ENCODE assay signal across 17 cellular contexts in the genomic region with DNA sequence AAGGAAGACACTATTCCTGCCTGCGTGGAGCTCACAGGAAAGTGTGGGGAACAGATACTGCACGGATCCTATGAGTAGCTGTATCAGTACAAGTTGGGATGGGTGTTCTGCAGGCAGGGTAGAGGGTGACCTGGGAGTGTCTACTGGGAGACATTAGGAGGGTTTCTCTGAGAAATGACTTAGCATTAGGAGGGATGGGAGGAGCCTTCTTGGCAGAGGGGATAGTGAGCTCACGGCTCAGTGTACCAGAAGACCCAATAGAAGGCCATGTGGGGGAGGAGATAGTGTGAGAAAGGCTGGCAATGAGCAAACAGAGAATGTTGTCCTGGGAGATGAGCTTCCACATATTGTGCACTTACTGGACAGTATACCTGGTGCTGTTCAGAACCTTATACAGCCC.
A peak's percentile ranks its signal among the peaks of the same experiment; 100 is the strongest.
DNase-seq lines count a peak whose midpoint lies in the region; ATAC-seq and TF ChIP-seq lines count a peak whose summit lies in the region.
"Had no signal": no experiment of that assay in that cellular context is flagged by ENCODE, and none has a peak within 500 bp of the region (broad histone marks: within the 10 kb centered on the region; RNA-seq: fewer than 3 reads in every experiment).

No MANE protein-coding gene starts in this region.

- no peaks in the 10 kb centered on the region for H3K9me3 ChIP-seq in DND-41 (ENCODE audit: insufficient read depth, low read length, severe bottlenecking)
- no peaks in the 10 kb centered on the region for H3K9me3 ChIP-seq in parathyroid adenoma (ENCODE audit: control insufficient read depth, low read length)
- no peaks in the 10 kb centered on the region for H3K9me3 ChIP-seq in BE2C
- H3K9me3 ChIP-seq: gastroesophageal sphincter, transverse colon had no signal

- peaks cover 86% of the 10 kb centered on the region for H3K36me3 ChIP-seq in DND-41 (ENCODE audit: insufficient read depth, low read length)
- H3K36me3 ChIP-seq in parathyroid adenoma (ENCODE audit: control insufficient read depth, insufficient read depth, low read length): no peaks in the 10 kb centered on the region
- H3K36me3 ChIP-seq in BE2C: no peaks in the 10 kb centered on the region; the same call in 1 of the 2 replicates
- H3K36me3 ChIP-seq: gastroesophageal sphincter, transverse colon had no signal

- no peaks in the 10 kb centered on the region for H3K9me3 Mint-ChIP-seq in immature natural killer cell
- H3K9me3 Mint-ChIP-seq: activated naive CD4-positive, alpha-beta T cell treated with anti-CD3 and anti-CD28 coated beads, Interleukin-2, amount 50 U/mL, for 24 hours; CD8-positive, alpha-beta memory T cell; central memory CD8-positive, alpha-beta T cell had no signal

- peak overlapping the region; percentile 37 for H3K27ac ChIP-seq in DND-41 (ENCODE audit: low read length)
- H3K27ac ChIP-seq in parathyroid adenoma: peak overlapping the region; percentile 13
- H3K27ac ChIP-seq: gastroesophageal sphincter, transverse colon had no signal

- peaks cover 42% of the 10 kb centered on the region for H3K4me1 ChIP-seq in DND-41 (ENCODE audit: insufficient read depth, low read length)
- peaks cover 43% of the 10 kb centered on the region for H3K4me1 ChIP-seq in parathyroid adenoma
- peaks cover 16% of the 10 kb centered on the region for H3K4me1 ChIP-seq in BE2C
- H3K4me1 ChIP-seq: transverse colon had no signal

- H3K4me3 Mint-ChIP-seq in immature natural killer cell: no peak overlapping the region
- H3K4me3 Mint-ChIP-seq: activated naive CD4-positive, alpha-beta T cell treated with anti-CD3 and anti-CD28 coated beads, Interleukin-2, amount 50 U/mL, for 24 hours; CD8-positive, alpha-beta memory T cell; central memory CD8-positive, alpha-beta T cell had no signal

- H2AFZ ChIP-seq in DND-41 (ENCODE audit: low read depth, low read length) (no peak overlapping the region), parathyroid adenoma (no peak overlapping the region)

- H3K27ac Mint-ChIP-seq in immature natural killer cell: no peak overlapping the region
- H3K27ac Mint-ChIP-seq: activated naive CD4-positive, alpha-beta T cell treated with anti-CD3 and anti-CD28 coated beads, Interleukin-2, amount 50 U/mL, for 24 hours had no signal

- H3K79me2 ChIP-seq in DND-41 (ENCODE audit: insufficient read depth, low read length) (peaks cover 100% of the 10 kb centered on the region), parathyroid adenoma (peaks cover 85% of the 10 kb centered on the region)

- H3K4me2 ChIP-seq in DND-41 (ENCODE audit: insufficient read depth, low read length) (no peak overlapping the region), parathyroid adenoma (ENCODE audit: low read length) (no peak overlapping the region)

- H3K27me3 ChIP-seq in DND-41 (ENCODE audit: insufficient read depth, low read length, poor library complexity): no peaks in the 10 kb centered on the region
- no peaks in the 10 kb centered on the region for H3K27me3 ChIP-seq in parathyroid adenoma (ENCODE audit: control insufficient read depth, insufficient read depth, low read length)
- H3K27me3 ChIP-seq in BE2C: no peaks in the 10 kb centered on the region
- H3K27me3 ChIP-seq: gastroesophageal sphincter, transverse colon had no signal

- peaks cover 0 to 2% (median 0%) of the 10 kb centered on the region in 3 donors for H3K27me3 Mint-ChIP-seq in immature natural killer cell (ENCODE audit: low read depth in 3 of 3)
- H3K27me3 Mint-ChIP-seq: activated naive CD4-positive, alpha-beta T cell treated with anti-CD3 and anti-CD28 coated beads, Interleukin-2, amount 50 U/mL, for 24 hours; CD8-positive, alpha-beta memory T cell; central memory CD8-positive, alpha-beta T cell had no signal

- H4K20me1 ChIP-seq in DND-41 (ENCODE audit: insufficient read depth, low read length): peaks cover 75% of the 10 kb centered on the region

- no peaks in the 10 kb centered on the region for H3K36me3 Mint-ChIP-seq in immature natural killer cell

- TF ChIP-seq CTCF in DND-41 (IDR thresholded peaks at IDR 0.05; ENCODE audit: borderline replicate concordance, extremely low read depth, low read length, poor library complexity, severe bottlenecking) (no peak), fibroblast of mammary gland (conservative IDR thresholded peaks at IDR 0.05; ENCODE audit: control insufficient read depth, insufficient read depth, low read depth, low read length) (no peak), parathyroid adenoma (IDR thresholded peaks at IDR 0.05) (no peak), BE2C (IDR thresholded peaks at IDR 0.05; ENCODE audit: low read depth, low read length) (no peak)

- ATAC-seq in DND-41 (ENCODE audit: insufficient read depth, low read depth): peak; percentile 41; the same call in 2 of the 3 replicates
- no peak for ATAC-seq in GM19395 (IDR thresholded peaks at IDR 0.05; ENCODE audit: unreplicated experiment)
- ATAC-seq: gastroesophageal sphincter, SK-N-SH treated with all-trans-retinoic acid at 6 μM for 48 hours had no signal

- no peak for DNase-seq in DND-41
- DNase-seq in NCI-H69 (lab: John Stamatoyannopoulos, UW): peak; percentile 54
- DNase-seq in fibroblast of mammary gland (ENCODE audit: low read depth): peak; percentile 40
- DNase-seq in immature natural killer cell: no peak
- no peak for DNase-seq in anterior cingulate cortex (lab: John Stamatoyannopoulos, UW)
- DNase-seq in BE2C: no peak
- DNase-seq: CD8-positive, alpha-beta memory T cell; islet precursor cell; NCI-H1092 treated with DMSO at 0.1 percent for 48 hours; stimulated activated CD4-positive, alpha-beta T cell treated with anti-CD3 and anti-CD28 coated beads, Interleukin-1b, Interleukin-23, amount 100 ng/mL, for 48 hours; transverse colon had no signal

- no peak overlapping the region for H3K9ac ChIP-seq in DND-41 (ENCODE audit: low read depth, low read length)
- no peak overlapping the region for H3K9ac ChIP-seq in parathyroid adenoma

- H3K4me3 ChIP-seq in DND-41 (ENCODE audit: low read depth in 1 of 2, low read length in 2 of 2) (no peak overlapping the region), fibroblast of mammary gland (ENCODE audit: control insufficient read depth, low read depth, low read length) (no peak overlapping the region), parathyroid adenoma (ENCODE audit: low read depth, low read length) (no peak overlapping the region), BE2C (ENCODE audit: low read depth, low read length) (no peak overlapping the region)
- H3K4me3 ChIP-seq: gastroesophageal sphincter, transverse colon had no signal

- peaks cover 0 to 6% of the 10 kb centered on the region in 2 donors for H3K4me1 Mint-ChIP-seq in immature natural killer cell

Comparison
In these comparisons a context has a peak if more than half of its experiments do, and no peak if none do; other contexts are left out.
1. DNase-seq: peak in NCI-H69 (single experiment) and fibroblast of mammary gland (single experiment); none in DND-41 (single experiment), immature natural killer cell (0 of 3), anterior cingulate cortex (0 of 58) and BE2C (single experiment).